Comparison of ENCODE assay signal across 1 cellular context in the genomic region with DNA sequence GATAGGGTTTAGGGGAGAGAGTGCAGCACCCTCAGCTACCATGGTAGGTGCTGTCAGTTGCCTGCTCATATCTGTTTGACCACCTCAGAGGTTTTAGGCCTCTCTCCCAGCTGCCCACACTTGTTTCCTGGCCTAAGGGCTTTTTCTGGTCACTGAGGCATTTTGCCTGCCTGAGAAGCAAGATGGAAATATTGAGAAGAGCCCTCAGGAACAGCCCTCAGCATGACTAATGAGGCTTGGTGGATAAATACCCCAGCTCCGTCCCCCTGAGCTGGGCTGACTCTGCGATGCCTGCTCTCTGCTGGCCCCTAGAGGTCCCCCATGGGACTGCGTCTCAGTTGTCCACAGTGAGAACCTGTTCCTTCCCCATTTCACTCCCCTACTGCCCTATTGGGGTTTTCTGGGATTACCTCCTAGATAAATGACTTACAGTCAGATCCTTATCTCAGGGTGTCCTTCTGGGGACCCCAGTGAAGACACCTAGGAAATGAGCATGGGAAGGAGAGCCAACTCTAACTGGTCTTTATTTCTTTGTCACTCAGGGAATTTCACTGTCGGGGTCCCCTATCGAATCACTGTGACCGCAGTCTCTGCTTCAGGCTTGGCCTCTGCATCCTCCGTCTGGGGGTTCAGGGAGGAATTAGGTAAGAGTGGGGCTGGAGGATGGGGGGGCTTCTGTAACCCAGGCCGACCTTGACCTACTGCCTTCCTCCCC.
A peak's percentile ranks its signal among the peaks of the same experiment; 100 is the strongest.
TF ChIP-seq lines count a peak whose summit lies in the region.

No MANE protein-coding gene starts in this region.

TF ChIP-seq in GM12878, 131 proteins besides CTCF, POLR2A, EP300 and RAD21:
- peak; percentile 61 for TF ChIP-seq YY1 (IDR thresholded peaks at IDR 0.05; ENCODE audit: low read depth, low read length)
- no peak for TF ChIP-seq ZNF592 (IDR thresholded peaks at IDR 0.05)
- TF ChIP-seq NFXL1 (IDR thresholded peaks at IDR 0.05; ENCODE audit: borderline replicate concordance), result no peak
- TF ChIP-seq SMC3 (IDR thresholded peaks at IDR 0.05; ENCODE audit: borderline replicate concordance, low read length), result peak; percentile 52; the same call in 1 of the 2 replicates
- no peak for TF ChIP-seq SIN3A (IDR thresholded peaks at IDR 0.05; ENCODE audit: low read depth, low read length)
TF ChIP-seq in GM12878: peak in this region for 2.
